ENCODE assay signal across 30 cellular contexts in the genomic region with DNA sequence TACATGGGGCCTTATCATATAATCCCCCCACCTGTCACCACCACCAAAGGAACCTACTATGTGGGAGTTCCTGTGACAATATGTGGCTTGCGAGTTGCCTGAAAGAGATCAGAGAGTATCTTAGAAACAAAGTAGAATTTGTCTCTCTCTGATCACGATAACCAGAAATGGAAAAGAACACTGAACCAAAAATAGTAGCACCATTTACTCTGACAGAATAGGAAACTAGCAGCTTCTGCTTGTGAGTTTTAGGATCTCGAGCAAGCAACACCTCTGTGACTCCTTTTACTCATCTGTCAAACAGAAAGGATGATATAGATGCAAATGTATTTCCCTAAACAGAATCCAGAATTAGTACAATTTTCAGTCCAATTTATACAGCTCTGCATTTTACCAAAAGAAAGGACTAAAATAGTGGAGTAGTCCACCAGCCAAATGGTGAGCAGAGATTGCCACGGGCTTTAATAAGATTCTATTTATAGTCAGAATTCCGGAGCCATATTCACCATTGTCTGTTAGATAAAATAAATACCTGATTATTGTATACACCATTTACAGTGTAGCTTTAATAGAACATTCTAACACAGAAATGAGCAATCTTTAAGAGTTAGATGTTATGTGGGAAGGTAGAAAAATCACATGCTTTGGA. TPM values are rescaled to one million over a fixed set of nuclear protein-coding genes. Genes with fewer than 3 reads are reported as not detected.
"Had no signal": no experiment of that assay in that cellular context is flagged by ENCODE, and none has a peak within 500 bp of the region (broad histone marks: within the 10 kb centered on the region; RNA-seq: fewer than 3 reads in every experiment).

No MANE protein-coding gene starts in this region.

- H3K4me1 ChIP-seq: Peyer's patch had no signal

- H3K27me3 ChIP-seq: Peyer's patch had no signal

- H3K4me3 ChIP-seq: K562, Peyer's patch had no signal

- ATAC-seq: activated CD8-positive, alpha-beta T cell treated with anti-CD3 and anti-CD28 coated beads for 36 hours; activated T-cell treated with anti-CD3 and anti-CD28 coated beads, Interleukin-2, amount 50 U/mL, for 72 hours; activated T-helper 17 cell treated with anti-CD3 and anti-CD28 coated beads, Interleukin-2, amount 50 U/mL, for 72 hours; K562; PC-3 had no signal

- H3K9me3 ChIP-seq: Peyer's patch had no signal

- DNase-seq: activated CD4-positive, alpha-beta T cell treated with anti-CD3 and anti-CD28 coated beads, Interleukin-2, amount 10 ng/mL, durations not matched to agents 24 days and 14 days; activated CD4-positive, alpha-beta T cell treated with anti-CD3 and anti-CD28 coated beads, Interleukin-2, amount 50 U/mL, for 4 hours; activated CD8-positive, alpha-beta T cell treated with anti-CD3 and anti-CD28 coated beads for 36 hours; activated effector memory CD4-positive, alpha-beta T cell treated with anti-CD3 and anti-CD28 coated beads, Interleukin-2, amount 50 U/mL, for 16 hours; activated naive CD4-positive, alpha-beta T cell; activated naive CD4-positive, alpha-beta T cell treated with anti-CD3 and anti-CD28 coated beads, Interleukin-2, amount 50 U/mL, for 16 hours; activated naive CD8-positive, alpha-beta T cell treated with anti-CD3 and anti-CD28 coated beads for 36 hours; activated T-cell treated with anti-CD3 and anti-CD28 coated beads, Interleukin-2, amount 50 U/mL, for 1 hour; activated T-cell treated with anti-CD3 and anti-CD28 coated beads, Interleukin-2, amount 50 U/mL, for 72 hours; amniotic stem cell; aorta; central memory CD4-positive, alpha-beta T cell; IMR-90; NCI-H1092 treated with DMSO at 0.1 percent for 48 hours; NCI-H1417; NCI-H1694; NCI-H1930; NCI-H2107; NCI-H2171; NCI-H510A; NCI-H526; NCI-H748 treated with DMSO at 0.1 percent for 48 hours; NK-92 treated with Interleukin-12 subunit alpha and Interleukin-12 subunit beta, amount 100 ng/mL, for 24 hours; PC-3; Peyer's patch; RPMI8226 had no signal

- H3K36me3 ChIP-seq: Peyer's patch had no signal

RNA-seq across cellular contexts. Expression of gene STMND1, which starts 19.9 kb away (rescaled TPM):
- total RNA-seq: activated CD4-positive, alpha-beta T cell treated with anti-CD3 and anti-CD28 coated beads, Interleukin-2, amount 10 ng/mL, durations not matched to agents 24 days and 14 days; activated CD8-positive, alpha-beta memory T cell treated with anti-CD3 and anti-CD28 coated beads for 36 hours; activated CD8-positive, alpha-beta T cell treated with anti-CD3 and anti-CD28 coated beads for 36 hours; activated naive CD8-positive, alpha-beta T cell treated with anti-CD3 and anti-CD28 coated beads for 36 hours; activated T-cell treated with anti-CD3 and anti-CD28 coated beads, Interleukin-2, amount 50 U/mL, for 72 hours; aorta; IMR-90; K562; M059J; PC-3; Peyer's patch had no signal
- polyA plus RNA-seq: aorta, IMR-90, K562 had no signal
